In the genomic region with DNA sequence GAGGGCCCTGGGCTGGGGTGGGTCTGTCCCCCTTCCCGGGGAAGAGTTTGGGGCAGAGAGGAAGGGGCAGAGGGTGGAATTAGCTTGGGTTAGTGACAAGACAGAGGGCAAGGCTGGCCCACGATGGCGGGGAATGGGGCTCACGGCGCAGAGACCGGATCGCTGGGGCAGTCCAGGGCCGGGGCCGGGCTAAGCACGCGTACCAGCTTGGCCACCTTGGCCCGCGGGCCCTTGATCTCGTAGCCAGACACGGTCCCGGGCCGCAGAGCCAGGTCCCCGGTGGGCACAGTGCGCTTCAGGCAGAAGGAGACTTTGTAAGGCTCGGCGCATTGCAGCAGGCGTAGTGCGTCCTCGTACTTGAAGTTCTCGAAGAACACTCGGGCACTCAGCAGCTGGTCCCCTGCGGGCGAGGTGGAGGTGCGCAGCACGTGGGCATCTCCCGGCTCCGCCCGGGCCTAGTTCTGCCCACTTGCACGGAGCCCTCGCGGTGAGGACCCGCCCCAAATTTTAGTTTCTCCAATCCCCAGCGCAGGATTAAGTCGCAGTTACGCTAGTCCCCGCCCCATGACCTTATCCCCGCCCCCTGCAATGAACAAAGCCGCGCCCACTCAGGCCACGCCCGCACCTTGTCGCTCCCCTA, we compare ENCODE assay signal across 9 cellular contexts. TPM values are rescaled to one million over a fixed set of nuclear protein-coding genes. Genes with fewer than 3 reads are reported as not detected.
A peak's percentile ranks its signal among the peaks of the same experiment; 100 is the strongest.
DNase-seq lines count a peak whose midpoint lies in the region; ATAC-seq and TF ChIP-seq lines count a peak whose summit lies in the region.
"Had no signal": no experiment of that assay in that cellular context is flagged by ENCODE, and none has a peak within 500 bp of the region (broad histone marks: within the 10 kb centered on the region; RNA-seq: fewer than 3 reads in every experiment).

No MANE protein-coding gene starts in this region.

- H3K27me3 Mint-ChIP-seq in activated T-cell treated with anti-CD3 and anti-CD28 coated beads, Interleukin-2, amount 50 U/mL, for 72 hours (ENCODE audit: low read depth): no peaks in the 10 kb centered on the region

- H3K36me3 Mint-ChIP-seq in activated T-cell treated with anti-CD3 and anti-CD28 coated beads, Interleukin-2, amount 50 U/mL, for 72 hours (ENCODE audit: insufficient read depth in 2 of 2): no peaks in the 10 kb centered on the region

- peak overlapping the region in 1 of 2 donors; percentile 14 for H3K4me3 Mint-ChIP-seq in activated T-cell treated with anti-CD3 and anti-CD28 coated beads, Interleukin-2, amount 50 U/mL, for 72 hours

- H3K9ac ChIP-seq in smooth muscle cell (ENCODE audit: low read depth): no peak overlapping the region

- DNase-seq in NCI-H526 treated with DMSO at 0.1 percent for 48 hours (lab: John Stamatoyannopoulos, UW) (peak; percentile 56), iPS-NIHi11 (ENCODE audit: low spot score) (peak; percentile 85), smooth muscle cell (lab: John Stamatoyannopoulos, UW; ENCODE audit: unreplicated experiment) (no peak), NCI-H446 treated with DMSO at 0.1 percent for 48 hours (lab: John Stamatoyannopoulos, UW) (no peak), D341Med (ENCODE audit: low spot score) (no peak)
- DNase-seq in activated T-cell treated with anti-CD3 and anti-CD28 coated beads, Interleukin-2, amount 50 U/mL, for 72 hours: peak; percentile 63 to 75
- DNase-seq in stimulated activated CD8-positive, alpha-beta memory T cell treated with anti-CD3 and anti-CD28 coated beads, Interleukin-4, amount 100 ng/mL, for 24 hours (ENCODE audit: low read depth): peak; percentile 34

- H3K4me1 Mint-ChIP-seq in activated T-cell treated with anti-CD3 and anti-CD28 coated beads, Interleukin-2, amount 50 U/mL, for 72 hours (ENCODE audit: low read depth): peaks cover 20% of the 10 kb centered on the region

- H3F3A ChIP-seq in smooth muscle cell (ENCODE audit: low read depth): no peaks in the 10 kb centered on the region

- no peaks in the 10 kb centered on the region for H3K79me2 ChIP-seq in smooth muscle cell (ENCODE audit: low read depth)

- 58% methylated on average over 44 of the region's 47 CpGs for WGBS in smooth muscle cell (ENCODE audit: low lambda C conversion rate)

- no peaks in the 10 kb centered on the region for H3K4me1 ChIP-seq in smooth muscle cell (ENCODE audit: low read depth)
- H3K4me1 ChIP-seq: uterus had no signal

- H3K36me3 ChIP-seq in smooth muscle cell (ENCODE audit: low read depth): no peaks in the 10 kb centered on the region
- H3K36me3 ChIP-seq: uterus had no signal

- no peak overlapping the region for H3K4me3 ChIP-seq in smooth muscle cell
- H3K4me3 ChIP-seq: uterus had no signal

- no peak overlapping the region for H3K27ac ChIP-seq in smooth muscle cell (ENCODE audit: low read depth)
- H3K27ac ChIP-seq: uterus had no signal

- no peaks in the 10 kb centered on the region for H3K9me3 ChIP-seq in smooth muscle cell (replicated peaks; ENCODE audit: low read depth)
- H3K9me3 ChIP-seq: uterus had no signal

- TF ChIP-seq CTCF in smooth muscle cell (IDR thresholded peaks at IDR 0.05; ENCODE audit: borderline replicate concordance, insufficient read depth, poor library complexity, severe bottlenecking): no peak

- H4K20me1 ChIP-seq in smooth muscle cell (ENCODE audit: low read depth): no peaks in the 10 kb centered on the region

- H3K27ac Mint-ChIP-seq in activated T-cell treated with anti-CD3 and anti-CD28 coated beads, Interleukin-2, amount 50 U/mL, for 72 hours: no peak overlapping the region

- H3K4me2 ChIP-seq in smooth muscle cell: no peak overlapping the region

- H3K27me3 ChIP-seq in smooth muscle cell (ENCODE audit: low read depth): no peaks in the 10 kb centered on the region
- H3K27me3 ChIP-seq: uterus had no signal

- no peaks in the 10 kb centered on the region for H3K9me3 Mint-ChIP-seq in activated T-cell treated with anti-CD3 and anti-CD28 coated beads, Interleukin-2, amount 50 U/mL, for 72 hours

- peak; percentile 76 to 84 for ATAC-seq in activated T-cell treated with anti-CD3 and anti-CD28 coated beads, Interleukin-2, amount 50 U/mL, for 72 hours (replicated peaks in 1 of 2)

- no peak overlapping the region for H2AFZ ChIP-seq in smooth muscle cell (ENCODE audit: low read depth)

RNA-seq across cellular contexts. Expression of a gene that starts 8.6 kb away (rescaled TPM):
- total RNA-seq in activated T-cell treated with anti-CD3 and anti-CD28 coated beads, Interleukin-2, amount 50 U/mL, for 72 hours: under 1 TPM in 1 of 2 donors, not detected in 1; 0.12 TPM
- not detected in 2 replicates for total RNA-seq in smooth muscle cell
- 0.32 and 0.39 TPM in 2 replicates for polyA plus RNA-seq in smooth muscle cell
- total RNA-seq: HT1080 had no signal

RNA-seq across cellular contexts. Expression of a gene that starts 14.6 kb away (rescaled TPM):
- total RNA-seq in activated T-cell treated with anti-CD3 and anti-CD28 coated beads, Interleukin-2, amount 50 U/mL, for 72 hours: 1 to 10 TPM; 3.4 to 3.7 TPM
- 3.3 and 4.4 TPM in 2 replicates for total RNA-seq in smooth muscle cell
- 2.9 and 3.9 TPM in 2 replicates for polyA plus RNA-seq in smooth muscle cell
- total RNA-seq: HT1080 had no signal

RNA-seq across cellular contexts. Expression of a gene that starts 27.3 kb away (rescaled TPM):
- total RNA-seq in activated T-cell treated with anti-CD3 and anti-CD28 coated beads, Interleukin-2, amount 50 U/mL, for 72 hours: 10 to 100 TPM; 12.9 to 16.9 TPM
- 44.0 and 44.9 TPM in 2 replicates for total RNA-seq in smooth muscle cell
- polyA plus RNA-seq in smooth muscle cell: 67.1 and 67.2 TPM in 2 replicates

RNA-seq across cellular contexts. Expression of a gene that starts 45.6 kb away (rescaled TPM):
- total RNA-seq in activated T-cell treated with anti-CD3 and anti-CD28 coated beads, Interleukin-2, amount 50 U/mL, for 72 hours: 10 to 100 TPM; 12.6 to 16.3 TPM
- total RNA-seq in smooth muscle cell: 40.4 and 43.1 TPM in 2 replicates
- polyA plus RNA-seq in smooth muscle cell: 78.0 and 82.9 TPM in 2 replicates

RNA-seq across cellular contexts. Expression of a gene that starts 50.0 kb away (rescaled TPM):
- 100 to 1,000 TPM in 1 of 2 donors, 10 to 100 TPM in 1; 99.8 to 102 TPM for total RNA-seq in activated T-cell treated with anti-CD3 and anti-CD28 coated beads, Interleukin-2, amount 50 U/mL, for 72 hours
- total RNA-seq in smooth muscle cell: 716 and 737 TPM in 2 replicates
- 880 and 1,023 TPM in 2 replicates for polyA plus RNA-seq in smooth muscle cell

Comparison
In these comparisons a context has a peak if more than half of its experiments do, and no peak if none do; other contexts are left out.
1. DNase-seq: peak in NCI-H526 treated with DMSO at 0.1 percent for 48 hours (single experiment), activated T-cell treated with anti-CD3 and anti-CD28 coated beads, Interleukin-2, amount 50 U/mL, for 72 hours (2 of 2), iPS-NIHi11 (single experiment) and stimulated activated CD8-positive, alpha-beta memory T cell treated with anti-CD3 and anti-CD28 coated beads, Interleukin-4, amount 100 ng/mL, for 24 hours (single experiment); none in smooth muscle cell (single experiment), NCI-H446 treated with DMSO at 0.1 percent for 48 hours (single experiment) and D341Med (single experiment).